ENCODE assay signal across 7 cellular contexts in the genomic region with DNA sequence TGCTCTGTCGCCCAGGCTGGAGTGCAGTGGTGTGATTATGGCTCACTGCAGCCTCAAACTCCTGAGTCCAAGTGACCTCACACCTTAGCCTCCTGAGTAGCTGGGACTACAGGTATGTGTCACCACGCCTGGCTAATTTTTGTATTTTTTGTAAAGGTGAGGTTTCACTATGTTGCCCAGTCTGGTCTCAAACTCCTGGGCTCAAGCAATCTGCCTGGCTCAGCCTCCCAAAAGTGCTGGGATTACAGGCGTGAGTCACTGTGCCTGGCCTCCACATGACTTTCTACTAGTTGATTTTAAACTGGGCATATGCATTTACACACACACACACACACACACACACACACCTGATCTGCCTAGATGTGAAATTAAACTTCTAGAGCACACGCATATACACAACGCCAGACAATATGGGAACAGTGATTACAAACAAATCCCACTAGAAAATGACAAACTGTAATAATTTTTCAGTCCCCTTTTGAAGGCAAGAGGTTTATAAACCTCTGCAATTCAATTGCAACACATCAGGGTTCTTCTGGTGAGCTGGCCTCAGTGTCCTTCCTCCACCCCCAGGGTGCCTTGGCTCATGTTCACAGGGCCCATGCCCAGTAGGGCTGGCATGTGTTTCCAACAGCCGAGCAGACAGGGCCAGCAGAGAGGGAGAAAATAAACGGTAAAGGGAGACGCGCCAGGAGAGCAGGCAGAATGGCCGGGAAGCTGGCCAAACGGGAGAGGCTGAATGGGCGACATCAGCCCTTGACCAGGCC. TPM values are rescaled to one million over a fixed set of nuclear protein-coding genes. Genes with fewer than 3 reads are reported as not detected.
A peak's percentile ranks its signal among the peaks of the same experiment; 100 is the strongest.
DNase-seq lines count a peak whose midpoint lies in the region; ATAC-seq and TF ChIP-seq lines count a peak whose summit lies in the region.

No MANE protein-coding gene starts in this region.

- H2AK5ac ChIP-seq in mesendoderm (ENCODE audit: low read length): no peak overlapping the region

- ATAC-seq in HG03095 (IDR thresholded peaks at IDR 0.05; ENCODE audit: unreplicated experiment) (no peak), GM21619 (IDR thresholded peaks at IDR 0.05; ENCODE audit: unreplicated experiment) (no peak), GM21515 (IDR thresholded peaks at IDR 0.05; ENCODE audit: unreplicated experiment) (no peak)

- intact Hi-C loops in dorsolateral prefrontal cortex (cut with DNase I): loop anchor here in 1 of 2 donors (2.0 kb wide), 1 partner anchor 28 kb away; no protein-coding TSS in a partner anchor

- H3K27ac ChIP-seq in dorsolateral prefrontal cortex (no peak overlapping the region), mesendoderm (ENCODE audit: low read depth, low read length) (no peak overlapping the region), urinary bladder (ENCODE audit: low read depth) (peak overlapping the region; percentile 72)

- H3K36me3 ChIP-seq in mesendoderm (ENCODE audit: control insufficient read depth, insufficient read depth, low read length) (no peaks in the 10 kb centered on the region), urinary bladder (ENCODE audit: insufficient read depth) (no peaks in the 10 kb centered on the region)

- no peaks in the 10 kb centered on the region for H3K27me3 ChIP-seq in dorsolateral prefrontal cortex
- no peaks in the 10 kb centered on the region for H3K27me3 ChIP-seq in mesendoderm (ENCODE audit: insufficient read depth, low read length, poor library complexity)

- H3K9ac ChIP-seq in mesendoderm (ENCODE audit: low read length): no peak overlapping the region

- H3K4me1 ChIP-seq in mesendoderm (ENCODE audit: control insufficient read depth, low read depth, low read length) (peaks cover 6% of the 10 kb centered on the region), urinary bladder (ENCODE audit: insufficient read depth) (no peaks in the 10 kb centered on the region)

- WGBS in mesendoderm (ENCODE audit: extremely low coverage, insufficient coverage, low lambda C conversion rate): no CpG with 5 or more reads among the region's 12 CpGs
- WGBS in urinary bladder: 34% methylated on average over 12 of the region's 12 CpGs

- TF ChIP-seq CTCF in dorsolateral prefrontal cortex (IDR thresholded peaks at IDR 0.05 in 54 of 56, conservative IDR thresholded peaks at IDR 0.05 in 2 of 56; ENCODE audit: low read depth in 1 of 56, partially characterized antibody in 56 of 56): peak in 7 of 56 donors; percentile 6 to 24 (median 9)

- H2BK15ac ChIP-seq in mesendoderm (replicated peaks; ENCODE audit: low read depth): no peak overlapping the region

- H3K79me2 ChIP-seq in mesendoderm (ENCODE audit: control insufficient read depth, insufficient read depth, low read length): no peaks in the 10 kb centered on the region

- H2BK5ac ChIP-seq in mesendoderm (ENCODE audit: low read length): no peak overlapping the region

- H3K4ac ChIP-seq in mesendoderm (ENCODE audit: low read depth, low read length): no peak overlapping the region

- H4K8ac ChIP-seq in mesendoderm (ENCODE audit: low read depth, low read length): no peak overlapping the region

- no peak overlapping the region for H3K56ac ChIP-seq in mesendoderm (ENCODE audit: low read length)

- H3K79me1 ChIP-seq in mesendoderm (ENCODE audit: low read length): no peaks in the 10 kb centered on the region

- peak; percentile 37 for DNase-seq in NCI-H2029 (lab: John Stamatoyannopoulos, UW)
- DNase-seq in dorsolateral prefrontal cortex: peak; percentile 37 to 82 (median 66)
- no peak for DNase-seq in mesendoderm

- H2BK120ac ChIP-seq in mesendoderm (ENCODE audit: low read depth, low read length): no peak overlapping the region

- H4K5ac ChIP-seq in mesendoderm (ENCODE audit: low read length): no peak overlapping the region

- peak overlapping the region in 1 of 59 donors; percentile 2 for H3K4me3 ChIP-seq in dorsolateral prefrontal cortex
- H3K4me3 ChIP-seq in mesendoderm (ENCODE audit: low read length): no peak overlapping the region
- H3K4me3 ChIP-seq in urinary bladder (ENCODE audit: low read depth, low read length): no peak overlapping the region

- H3K4me2 ChIP-seq in mesendoderm (ENCODE audit: low read length): no peak overlapping the region

- H3K23ac ChIP-seq in mesendoderm (ENCODE audit: low read length): peak overlapping the region; percentile 66

- H3K18ac ChIP-seq in mesendoderm (ENCODE audit: low read length): no peak overlapping the region

RNA-seq across cellular contexts. Expression of a gene that starts 31.2 kb away (rescaled TPM):
- total RNA-seq in dorsolateral prefrontal cortex (10 to 100 TPM in 2 of 120 experiments, 1 to 10 TPM in 118; 2.6 to 11.1 (median 5.6) TPM), urinary bladder (11.7 TPM)
- 4.0 TPM for polyA plus RNA-seq in mesendoderm (2013, experiment 1 of 2)
- 3.9 TPM for polyA plus RNA-seq in mesendoderm (2013, experiment 2 of 2)
- 0.52 TPM for polyA plus RNA-seq in urinary bladder

RNA-seq across cellular contexts. Expression of a gene that starts 32.2 kb away (rescaled TPM):
- 10 to 100 TPM in 119 of 120 experiments, 1 to 10 TPM in 1; 8.0 to 41.4 (median 29.9) TPM for total RNA-seq in dorsolateral prefrontal cortex
- polyA plus RNA-seq in mesendoderm (2013, experiment 1 of 2): 4.5 TPM
- 4.5 TPM for polyA plus RNA-seq in mesendoderm (2013, experiment 2 of 2)
- total RNA-seq in urinary bladder: 4.8 TPM
- polyA plus RNA-seq in urinary bladder: 9.2 TPM
